1 cellular context compared by ENCODE assay signal in the genomic region with DNA sequence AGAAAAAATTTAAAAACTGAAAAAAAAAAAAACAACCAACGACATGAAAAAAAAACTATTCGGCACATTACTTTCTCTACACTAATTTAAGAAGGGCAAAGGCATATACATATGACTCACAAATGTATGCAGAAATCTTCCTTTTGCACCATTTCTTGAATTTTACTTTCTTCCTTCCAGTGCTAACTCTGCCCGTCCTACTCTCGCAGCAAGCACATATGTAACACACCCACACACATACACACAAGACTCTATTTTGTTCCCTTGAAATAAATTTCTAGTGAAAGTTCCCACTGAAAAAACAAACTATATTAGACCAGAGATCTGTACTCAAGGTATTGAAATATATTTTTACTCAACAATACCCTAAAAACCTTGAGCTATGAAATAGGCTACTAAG.
TF ChIP-seq lines count a peak whose summit lies in the region.

No MANE protein-coding gene starts in this region.

TF ChIP-seq in HepG2, 621 proteins besides CTCF, POLR2A, EP300 and RAD21:
- TF ChIP-seq MTF2 (CRISPR knock-in tag; IDR thresholded peaks at IDR 0.05; ENCODE audit: borderline replicate concordance) (no peak), NR2F6 (IDR thresholded peaks at IDR 0.05) (no peak), NR2F6 (CRISPR knock-in tag; IDR thresholded peaks at IDR 0.05) (no peak), SUZ12 (IDR thresholded peaks at IDR 0.05; ENCODE audit: low read depth, low read length) (no peak), LCORL (IDR thresholded peaks at IDR 0.05) (no peak), LCORL (CRISPR knock-in tag; IDR thresholded peaks at IDR 0.05) (no peak), ZNF354B (CRISPR knock-in tag; IDR thresholded peaks at IDR 0.05) (no peak), SAP130 (CRISPR knock-in tag; IDR thresholded peaks at IDR 0.05; ENCODE audit: low read depth) (no peak), RFX3 (CRISPR knock-in tag; IDR thresholded peaks at IDR 0.05) (no peak), TOPORS (CRISPR knock-in tag; IDR thresholded peaks at IDR 0.05) (no peak)
